Comparison of ENCODE assay signal across 14 cellular contexts in genomic region chr7:121397346-121397745, GRCh38. TPM values are rescaled to one million over a fixed set of nuclear protein-coding genes. Genes with fewer than 3 reads are reported as not detected.
DNase-seq lines count a peak whose midpoint lies in the region; ATAC-seq and TF ChIP-seq lines count a peak whose summit lies in the region.
"Had no signal": no experiment of that assay in that cellular context is flagged by ENCODE, and none has a peak within 500 bp of the region (broad histone marks: within the 10 kb centered on the region; RNA-seq: fewer than 3 reads in every experiment).

No MANE protein-coding gene starts in this region.

- H3K36me3 Mint-ChIP-seq in CD4-positive, alpha-beta T cell (ENCODE audit: low read depth) = no peaks in the 10 kb centered on the region
- peaks cover 5% of the 10 kb centered on the region for H3K36me3 Mint-ChIP-seq in activated CD4-positive, alpha-beta memory T cell treated with anti-CD3 and anti-CD28 coated beads for 36 hours
- H3K36me3 Mint-ChIP-seq in mesothelial cell of epicardium = peaks cover 8% of the 10 kb centered on the region

- no peak for TF ChIP-seq CTCF in CD4-positive, alpha-beta T cell (IDR thresholded peaks at IDR 0.05)
- no peak for TF ChIP-seq CTCF in mesothelial cell of epicardium (IDR thresholded peaks at IDR 0.05; ENCODE audit: unreplicated experiment)

- POLR2A ChIA-PET in CD4-positive, alpha-beta T cell (lab: Charles Lee) = interaction anchor here (0.8 to 1.0 kb wide), 3 partner anchors 9 to 44 kb away, joined by 3 to 4 read pairs (median 3); no protein-coding TSS in a partner anchor
- POLR2A ChIA-PET in activated CD4-positive, alpha-beta memory T cell treated with anti-CD3 and anti-CD28 coated beads for 36 hours (lab: Charles Lee) = no interaction called here

- no peaks in the 10 kb centered on the region for H3K9me2 ChIP-seq in Karpas-422 (replicated peaks; ENCODE audit: insufficient read depth, low read length)

- H4K20me1 ChIP-seq in Karpas-422 (ENCODE audit: insufficient read depth, low read depth, low read length) = no peaks in the 10 kb centered on the region; the same call in 1 of the 2 replicates

- intact Hi-C loops in CD4-positive, alpha-beta T cell (cut with DNase I, micrococcal nuclease) = loop anchor here in 1 of 2 experiments (10.0 kb wide), 1 partner anchor 413 kb away; the partner anchor contains the start of gene CPED1
- intact Hi-C loops in activated CD4-positive, alpha-beta memory T cell treated with anti-CD3 and anti-CD28 coated beads for 36 hours (cut with micrococcal nuclease) = loop anchor here (2.0 kb wide), 2 partner anchors 25 to 447 kb away; partner anchors contain the start of gene ING3

- no peak overlapping the region for H2AFZ ChIP-seq in Karpas-422 (ENCODE audit: low read length)

- no peak overlapping the region for H3K27ac ChIP-seq in CD4-positive, alpha-beta T cell (ENCODE audit: low read depth, low read length)
- H3K27ac ChIP-seq in Karpas-422 (ENCODE audit: low read length) = no peak overlapping the region

- CTCF ChIA-PET in CD4-positive, alpha-beta T cell (lab: Charles Lee) = interaction anchor here (1.7 kb wide), 1 partner anchor 50 kb away, joined by 4 read pairs; no protein-coding TSS in a partner anchor
- CTCF ChIA-PET in activated CD4-positive, alpha-beta memory T cell treated with anti-CD3 and anti-CD28 coated beads for 36 hours (lab: Charles Lee) = interaction anchor here (1.4 to 4.3 kb wide), 6 partner anchors 26 to 147 kb away, joined by 3 to 31 read pairs (median 14); no protein-coding TSS in a partner anchor

- no peaks in the 10 kb centered on the region for H3K9me3 ChIP-seq in CD4-positive, alpha-beta T cell (ENCODE audit: control insufficient read depth, low read length)
- H3K9me3 ChIP-seq in Karpas-422 (ENCODE audit: low read length) = no peaks in the 10 kb centered on the region
- H3K9me3 ChIP-seq: esophagus muscularis mucosa had no signal

- no peaks in the 10 kb centered on the region for H3K9me3 Mint-ChIP-seq in CD4-positive, alpha-beta T cell
- H3K9me3 Mint-ChIP-seq in activated CD4-positive, alpha-beta memory T cell treated with anti-CD3 and anti-CD28 coated beads for 36 hours = peaks cover 4% of the 10 kb centered on the region
- H3K9me3 Mint-ChIP-seq in mesothelial cell of epicardium = peaks cover 5% of the 10 kb centered on the region

- no peak for ATAC-seq in CD4-positive, alpha-beta T cell (ENCODE audit: poor library complexity)
- ATAC-seq: stimulated activated naive CD8-positive, alpha-beta T cell treated with anti-CD3 and anti-CD28 coated beads, Interleukin-15, Interleukin-2, amounts not matched to agents 100 U/mL and 50 U/mL, for 24 hours had no signal

- H3K9ac ChIP-seq in Karpas-422 (ENCODE audit: low read length) = no peak overlapping the region

- no peaks in the 10 kb centered on the region; the same call in 1 of the 2 replicates for H3K36me3 ChIP-seq in Karpas-422 (ENCODE audit: insufficient read depth, low read length)
- H3K36me3 ChIP-seq: esophagus muscularis mucosa had no signal

- peaks cover 13% of the 10 kb centered on the region for H3K4me1 ChIP-seq in Karpas-422 (ENCODE audit: low read length)

- in situ Hi-C loops in G401 (cut with HindIII; ENCODE audit: low sequenced_read_pairs) = no loop called here

- peaks cover 21% of the 10 kb centered on the region for H3K79me2 ChIP-seq in Karpas-422 (ENCODE audit: low read length)

- H3K27me3 Mint-ChIP-seq in CD4-positive, alpha-beta T cell = no peaks in the 10 kb centered on the region
- no peaks in the 10 kb centered on the region for H3K27me3 Mint-ChIP-seq in activated CD4-positive, alpha-beta memory T cell treated with anti-CD3 and anti-CD28 coated beads for 36 hours
- H3K27me3 Mint-ChIP-seq in mesothelial cell of epicardium (ENCODE audit: low read depth) = no peaks in the 10 kb centered on the region

- DNase-seq in CD4-positive, alpha-beta T cell = no peak
- DNase-seq in G401 (ENCODE audit: low spot score) (peak; percentile 34), mesothelial cell of epicardium (ENCODE audit: low spot score in 2 of 2, unreplicated experiment in 2 of 2) (no peak), T1000 (lab: John Stamatoyannopoulos, UW) (no peak), Karpas-422 (no peak)
- DNase-seq in activated CD4-positive, alpha-beta memory T cell treated with anti-CD3 and anti-CD28 coated beads for 36 hours = no peak
- no peak for DNase-seq in activated CD4-positive, alpha-beta T cell treated with anti-CD3 and anti-CD28 coated beads, Interleukin-2, amount 50 U/mL, for 48 hours
- DNase-seq in stimulated activated CD8-positive, alpha-beta memory T cell treated with anti-CD3 and anti-CD28 coated beads, Interleukin-4, amount 100 ng/mL, for 48 hours = no peak
- DNase-seq: activated T-cell treated with anti-CD3 and anti-CD28 coated beads, Interleukin-2, amount 50 U/mL, for 48 hours; DMS153; NCI-H748 treated with DMSO at 0.1 percent for 48 hours; nucleus accumbens; stimulated activated naive CD8-positive, alpha-beta T cell treated with anti-CD3 and anti-CD28 coated beads, Interleukin-15, Interleukin-2, amounts not matched to agents 100 U/mL and 50 U/mL, for 24 hours had no signal

- H3K27me3 ChIP-seq in CD4-positive, alpha-beta T cell (ENCODE audit: control insufficient read depth, insufficient read depth, low read length) = no peaks in the 10 kb centered on the region
- H3K27me3 ChIP-seq in Karpas-422 (ENCODE audit: low read length) = no peaks in the 10 kb centered on the region
- H3K27me3 ChIP-seq: esophagus muscularis mucosa had no signal

- H3K4me3 Mint-ChIP-seq in CD4-positive, alpha-beta T cell = peak overlapping the region; percentile 78
- peak overlapping the region; percentile 29 for H3K4me3 Mint-ChIP-seq in activated CD4-positive, alpha-beta memory T cell treated with anti-CD3 and anti-CD28 coated beads for 36 hours
- peak overlapping the region; percentile 22 for H3K4me3 Mint-ChIP-seq in mesothelial cell of epicardium

- H3K4me1 Mint-ChIP-seq in CD4-positive, alpha-beta T cell (ENCODE audit: low read depth) = peaks cover 23% of the 10 kb centered on the region
- peaks cover 24% of the 10 kb centered on the region for H3K4me1 Mint-ChIP-seq in activated CD4-positive, alpha-beta memory T cell treated with anti-CD3 and anti-CD28 coated beads for 36 hours (ENCODE audit: low read depth)
- H3K4me1 Mint-ChIP-seq in mesothelial cell of epicardium = peaks cover 25% of the 10 kb centered on the region

- no peak overlapping the region for H3K4me2 ChIP-seq in Karpas-422 (ENCODE audit: low read depth, low read length, poor library complexity, severe bottlenecking)

- no peak overlapping the region for H3K27ac Mint-ChIP-seq in CD4-positive, alpha-beta T cell
- no peak overlapping the region for H3K27ac Mint-ChIP-seq in activated CD4-positive, alpha-beta memory T cell treated with anti-CD3 and anti-CD28 coated beads for 36 hours
- H3K27ac Mint-ChIP-seq in mesothelial cell of epicardium = no peak overlapping the region

- no peak overlapping the region for H3K4me3 ChIP-seq in Karpas-422 (ENCODE audit: low read length)

RNA-seq across cellular contexts. Expression of gene FAM3C, which starts 1.2 kb away (rescaled TPM):
- total RNA-seq in CD4-positive, alpha-beta T cell = 10 to 100 TPM in 1 of 2 experiments, 1 to 10 TPM in 1; 7.9 to 10.5 TPM
- total RNA-seq in G401 (2014; rRNA removed; shearing (Covaris generic)) = 6.0 and 14.1 TPM in 2 replicates
- total RNA-seq in activated CD4-positive, alpha-beta memory T cell treated with anti-CD3 and anti-CD28 coated beads for 36 hours = 10 to 100 TPM; 17.2 to 18.3 TPM
- total RNA-seq in mesothelial cell of epicardium = 76.4 to 82.7 TPM (median 78.2 TPM) in 3 replicates
- 16.8 and 26.1 TPM in 2 replicates for total RNA-seq in Karpas-422 (2014; rRNA removed; shearing (Covaris generic); ENCODE audit: low replicate concordance)

Comparison
In these comparisons a context has a peak if more than half of its experiments do, and no peak if none do; other contexts are left out.
1. H3K4me3 Mint-ChIP-seq: peak in every context shown above with its lines; median percentile 78 in CD4-positive, alpha-beta T cell; 29 in activated CD4-positive, alpha-beta memory T cell treated with anti-CD3 and anti-CD28 coated beads for 36 hours; 22 in mesothelial cell of epicardium.